Comparison of ENCODE assay signal across 9 cellular contexts in genomic region chr3:32467333-32468070, GRCh38. TPM values are rescaled to one million over a fixed set of nuclear protein-coding genes. Genes with fewer than 3 reads are reported as not detected.
DNase-seq lines count a peak whose midpoint lies in the region; ATAC-seq, FAIRE-seq and TF ChIP-seq lines count a peak whose summit lies in the region.
"Had no signal": no experiment of that assay in that cellular context is flagged by ENCODE, and none has a peak within 500 bp of the region (broad histone marks: within the 10 kb centered on the region; RNA-seq: fewer than 3 reads in every experiment).

No MANE protein-coding gene starts in this region.

- peaks cover 22% of the 10 kb centered on the region for H3K36me3 Mint-ChIP-seq in CD8-positive, alpha-beta T cell

- peak; percentile 90 for ATAC-seq in CD8-positive, alpha-beta T cell
- ATAC-seq in GM19455 (IDR thresholded peaks at IDR 0.05; ENCODE audit: unreplicated experiment), result peak; percentile 70

- no peaks in the 10 kb centered on the region for H3K27me3 Mint-ChIP-seq in CD8-positive, alpha-beta T cell (ENCODE audit: low read depth)

- no peak for FAIRE-seq in RCC 7860 (lab: Jason Lieb, UNC)
- FAIRE-seq: colon had no signal

- peak overlapping the region; percentile 71 for H3K4me3 Mint-ChIP-seq in CD8-positive, alpha-beta T cell

- peak overlapping the region; percentile 51 for H3K4me3 ChIP-seq in CD8-positive, alpha-beta T cell (ENCODE audit: low read depth, low read length)

- H3K9me3 Mint-ChIP-seq in CD8-positive, alpha-beta T cell, result no peaks in the 10 kb centered on the region

- H3K27ac ChIP-seq in CD8-positive, alpha-beta T cell (ENCODE audit: low read depth, low read length), result peak overlapping the region; percentile 47

- POLR2A ChIA-PET in CD8-positive, alpha-beta T cell (lab: Charles Lee), result interaction anchor here (0.7 to 2.3 kb wide), 9 partner anchors 10 to 172 kb away, joined by 3 to 9 read pairs (median 5); partner anchors contain the start of gene CMTM7

- TF ChIP-seq CTCF in CD8-positive, alpha-beta T cell (IDR thresholded peaks at IDR 0.05), result peak; percentile 98

- H3K9me3 ChIP-seq in CD8-positive, alpha-beta T cell (ENCODE audit: low read length), result no peaks in the 10 kb centered on the region

- CTCF ChIA-PET in CD8-positive, alpha-beta T cell (lab: Charles Lee), result interaction anchor here (0.6 to 6.9 kb wide), 47 partner anchors 10 to 290 kb away, joined by 3 to 225 read pairs (median 8); partner anchors contain the start of gene CMTM7

- H3K36me3 ChIP-seq in CD8-positive, alpha-beta T cell (ENCODE audit: insufficient read depth, low read length), result no peaks in the 10 kb centered on the region

- H3K4me1 ChIP-seq in CD8-positive, alpha-beta T cell (ENCODE audit: insufficient read depth, low read length), result peaks cover 22% of the 10 kb centered on the region

- peak; percentile 65 to 91 (median 74) for DNase-seq in CD8-positive, alpha-beta T cell
- DNase-seq in HT1080 (ENCODE audit: low read depth), result peak; percentile 61
- DNase-seq in RCC 7860 (ENCODE audit: low spot score), result peak; percentile 17
- peak; percentile 92 for DNase-seq in activated effector memory CD4-positive, alpha-beta T cell treated with anti-CD3 and anti-CD28 coated beads, Interleukin-2, amount 50 U/mL, for 16 hours
- DNase-seq in foreskin melanocyte, result peak; percentile 33
- DNase-seq in occipital lobe (lab: John Stamatoyannopoulos, UW), result peak; percentile 25
- peak; percentile 83 for DNase-seq in superior temporal gyrus (ENCODE audit: extremely low spot score)

- H3K27ac Mint-ChIP-seq in CD8-positive, alpha-beta T cell, result peak overlapping the region; percentile 87

- H3K27me3 ChIP-seq in CD8-positive, alpha-beta T cell (ENCODE audit: insufficient read depth, low read length), result no peaks in the 10 kb centered on the region

- H3K4me1 Mint-ChIP-seq in CD8-positive, alpha-beta T cell (ENCODE audit: low read depth), result peaks cover 47% of the 10 kb centered on the region

- intact Hi-C loops in CD8-positive, alpha-beta T cell (cut with DNase I, micrococcal nuclease), result loop anchor here (1.0 to 5.0 kb wide), 8 partner anchors 7 to 292 kb away; no protein-coding TSS in a partner anchor

RNA-seq across cellular contexts. Expression of gene CMTM6, which starts 35.1 kb away (rescaled TPM):
- 10 to 100 TPM; 34.7 to 35.0 TPM for total RNA-seq in CD8-positive, alpha-beta T cell
- total RNA-seq in HT1080 (2014; rRNA removed; shearing (Covaris generic)), result 63.6 and 90.6 TPM in 2 replicates
- 118 and 150 TPM in 2 replicates for polyA plus RNA-seq in HT1080 (2015; cell fraction: cytosol; rRNA removed)
- 50.1 and 51.6 TPM in 2 replicates for polyA plus RNA-seq in HT1080 (2015; cell fraction: nucleus; rRNA removed)
- total RNA-seq in occipital lobe, result 40.6 TPM

Comparison
In these comparisons a context has a peak if more than half of its experiments do, and no peak if none do; other contexts are left out.
1. Peak in every context shown above with its lines: DNase-seq, ATAC-seq, H3K4me3 ChIP-seq and H3K27ac ChIP-seq.
2. DNase-seq: peak in every context shown above with its lines; median percentile 92 in activated effector memory CD4-positive, alpha-beta T cell treated with anti-CD3 and anti-CD28 coated beads, Interleukin-2, amount 50 U/mL, for 16 hours; 83 in superior temporal gyrus; 74 in CD8-positive, alpha-beta T cell; 61 in HT1080; 33 in foreskin melanocyte; 25 in occipital lobe; 17 in RCC 7860.